30 cellular contexts compared by ENCODE assay signal in the genomic region with DNA sequence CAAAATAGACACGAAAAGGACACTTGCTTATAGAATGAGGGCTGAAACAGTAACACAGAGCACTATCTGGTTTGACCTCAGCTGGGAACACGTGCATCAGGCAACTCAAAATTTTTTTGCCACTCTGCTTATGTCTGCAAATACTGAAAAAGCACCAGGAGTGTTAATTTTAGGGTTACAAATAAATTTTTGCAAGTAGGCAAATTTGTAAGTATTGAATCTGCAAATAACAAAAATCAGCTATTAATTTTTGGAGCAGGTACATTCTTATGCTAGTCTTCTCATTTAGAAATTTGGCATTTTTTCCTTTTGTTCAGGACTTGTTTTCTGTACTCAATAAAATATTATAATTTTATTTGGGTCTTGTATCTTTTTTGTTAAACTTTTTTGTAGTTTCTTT. TPM values are rescaled to one million over a fixed set of nuclear protein-coding genes. Genes with fewer than 3 reads are reported as not detected.
DNase-seq lines count a peak whose midpoint lies in the region; ATAC-seq, FAIRE-seq and TF ChIP-seq lines count a peak whose summit lies in the region.
"Had no signal": no experiment of that assay in that cellular context is flagged by ENCODE, and none has a peak within 500 bp of the region (broad histone marks: within the 10 kb centered on the region; RNA-seq: fewer than 3 reads in every experiment).

No MANE protein-coding gene starts in this region.

- H3K4me3 ChIP-seq in HepG2 (replicated peaks in 1 of 3; ENCODE audit: insufficient read depth in 1 of 3, low read depth in 2 of 3, low read length in 3 of 3) (no peak overlapping the region), right lobe of liver (no peak overlapping the region), A549 (no peak overlapping the region)
- no peak overlapping the region for H3K4me3 ChIP-seq in CD8-positive, alpha-beta T cell (ENCODE audit: low read depth, low read length)
- H3K4me3 ChIP-seq: BLaER1, GM12878 had no signal

- no peaks in the 10 kb centered on the region for H3K4me1 ChIP-seq in HepG2 (ENCODE audit: insufficient read depth, low read length)
- no peaks in the 10 kb centered on the region for H3K4me1 ChIP-seq in right lobe of liver
- H3K4me1 ChIP-seq in A549 = no peaks in the 10 kb centered on the region
- no peaks in the 10 kb centered on the region for H3K4me1 ChIP-seq in CD8-positive, alpha-beta T cell (ENCODE audit: insufficient read depth, low read length)
- H3K4me1 ChIP-seq: BE2C, BLaER1 had no signal

- H3K4me2 ChIP-seq in HepG2 (ENCODE audit: low read depth, low read length) (no peak overlapping the region), A549 (no peak overlapping the region)
- H3K4me2 ChIP-seq: BLaER1 had no signal

- H3K9me3 ChIP-seq in HepG2 (ENCODE audit: low read length) (no peaks in the 10 kb centered on the region), right lobe of liver (no peaks in the 10 kb centered on the region), A549 (no peaks in the 10 kb centered on the region)
- H3K9me3 ChIP-seq in CD8-positive, alpha-beta T cell (ENCODE audit: low read length) = no peaks in the 10 kb centered on the region
- H3K9me3 ChIP-seq: BE2C, BLaER1 had no signal

- H3K27ac ChIP-seq in HepG2 (ENCODE audit: extremely low read length, insufficient read depth, low read length) = no peak overlapping the region
- no peak overlapping the region for H3K27ac ChIP-seq in right lobe of liver
- no peak overlapping the region for H3K27ac ChIP-seq in A549
- no peak overlapping the region for H3K27ac ChIP-seq in CD8-positive, alpha-beta T cell (ENCODE audit: low read depth, low read length)
- H3K27ac ChIP-seq: 22Rv1, BLaER1, C4-2B had no signal

- no TSS peak for BruUV-seq in HepG2 (replicated peaks; lab: Mats Ljungman, UMichigan)

- no peak for TF ChIP-seq POLR2A in HepG2 (IDR thresholded peaks at IDR 0.05; ENCODE audit: insufficient read depth in 1 of 2, low read depth in 2 of 2, low read length in 2 of 2)
- TF ChIP-seq POLR2A in right lobe of liver (IDR thresholded peaks at IDR 0.05) = no peak
- TF ChIP-seq POLR2A in A549 (IDR thresholded peaks at IDR 0.05; ENCODE audit: low read length) = no peak

- TF ChIP-seq CTCF in HepG2 (CRISPR knock-in tag; IDR thresholded peaks at IDR 0.05) = no peak
- no peak for TF ChIP-seq CTCF in right lobe of liver (IDR thresholded peaks at IDR 0.05)
- TF ChIP-seq CTCF in A549 (IDR thresholded peaks at IDR 0.05) = no peak
- TF ChIP-seq CTCF in CD8-positive, alpha-beta T cell (IDR thresholded peaks at IDR 0.05) = no peak

- H3K4me3 Mint-ChIP-seq in CD8-positive, alpha-beta T cell = no peak overlapping the region
- H3K4me3 Mint-ChIP-seq: CD4-positive, alpha-beta T cell; CD8-positive, alpha-beta memory T cell had no signal

- peaks cover 14% of the 10 kb centered on the region for H3K27me3 Mint-ChIP-seq in CD8-positive, alpha-beta T cell (ENCODE audit: low read depth)

- TF ChIP-seq RAD21 in HepG2 (CRISPR knock-in tag; IDR thresholded peaks at IDR 0.05) (no peak), A549 (conservative IDR thresholded peaks at IDR 0.05 in 1 of 2, IDR thresholded peaks at IDR 0.05 in 1 of 2) (no peak)

- H3K9ac ChIP-seq in HepG2 (ENCODE audit: insufficient read depth, low read depth, low read length) = no peak overlapping the region
- H3K9ac ChIP-seq: BLaER1 had no signal

- no peak for ATAC-seq in HepG2
- no peak for ATAC-seq in right lobe of liver
- no peak for ATAC-seq in A549
- ATAC-seq in CD8-positive, alpha-beta T cell = no peak
- ATAC-seq: GM12878 had no signal

- no peak overlapping the region for H2AFZ ChIP-seq in HepG2 (ENCODE audit: low read length)

- TF ChIP-seq EP300 in HepG2 (IDR thresholded peaks at IDR 0.05; ENCODE audit: low read depth in 2 of 2, low read length in 2 of 2) (no peak), HepG2 (CRISPR knock-in tag; IDR thresholded peaks at IDR 0.05; ENCODE audit: borderline replicate concordance) (no peak), A549 (IDR thresholded peaks at IDR 0.05) (no peak)

- POLR2A ChIA-PET in HepG2 (lab: Yijun Ruan, JAX) = no interaction called here
- POLR2A ChIA-PET in A549 (lab: Yijun Ruan, JAX) = no interaction called here
- POLR2A ChIA-PET in CD8-positive, alpha-beta T cell (lab: Charles Lee) = no interaction called here

- no peaks in the 10 kb centered on the region for H3K79me2 ChIP-seq in HepG2 (ENCODE audit: insufficient read depth, low read length)

- intact Hi-C loops in HepG2 (cut with micrococcal nuclease; ENCODE audit: unreplicated experiment) (no loop called here), right lobe of liver (cut with DNase I) (no loop called here)
- intact Hi-C loops in CD8-positive, alpha-beta T cell (cut with DNase I, micrococcal nuclease) = no loop called here

- H3K9me3 Mint-ChIP-seq in CD8-positive, alpha-beta T cell = no peaks in the 10 kb centered on the region
- H3K9me3 Mint-ChIP-seq: CD4-positive, alpha-beta T cell; CD8-positive, alpha-beta memory T cell had no signal

- H3K27ac Mint-ChIP-seq in CD8-positive, alpha-beta T cell = no peak overlapping the region
- H3K27ac Mint-ChIP-seq: CD4-positive, alpha-beta T cell; CD8-positive, alpha-beta memory T cell had no signal

- peaks cover 3% of the 10 kb centered on the region for H3K4me1 Mint-ChIP-seq in CD8-positive, alpha-beta T cell (ENCODE audit: low read depth)

- DNase-seq in HepG2 (ENCODE audit: low spot score) (no peak), right lobe of liver (no peak), A549 (ENCODE audit: low read depth in 1 of 2, low spot score in 1 of 2) (no peak), RPMI8226 (peak; percentile 23), frontal cortex (ENCODE audit: low spot score in 2 of 2) (no peak), activated T-cell treated with anti-CD3 and anti-CD28 coated beads for 4 hours (no peak)
- DNase-seq in CD8-positive, alpha-beta T cell = no peak
- DNase-seq: ACHN; BE2C; CD4-positive, alpha-beta T cell; CD8-positive, alpha-beta memory T cell; COR-L47; DMS 273 treated with DMSO at 0.1 percent for 48 hours; DMS153; DMS53; DMS79; DND-41; EL; GDM1 had no signal

- no peaks in the 10 kb centered on the region for H3K36me3 Mint-ChIP-seq in CD8-positive, alpha-beta T cell
- H3K36me3 Mint-ChIP-seq: CD8-positive, alpha-beta memory T cell had no signal

- H3K27me3 ChIP-seq in HepG2 (ENCODE audit: control insufficient read depth in 1 of 2, insufficient read depth in 2 of 2, low read length in 2 of 2) = peaks cover 0 to 1% of the 10 kb centered on the region in 2 experiments; a peak in 2 of 5 replicates
- no peaks in the 10 kb centered on the region for H3K27me3 ChIP-seq in right lobe of liver
- no peaks in the 10 kb centered on the region for H3K27me3 ChIP-seq in CD8-positive, alpha-beta T cell (ENCODE audit: insufficient read depth, low read length)
- H3K27me3 ChIP-seq: BE2C, BLaER1 had no signal

- H4K20me1 ChIP-seq in HepG2 (ENCODE audit: insufficient read depth, low read length) = no peaks in the 10 kb centered on the region
- H4K20me1 ChIP-seq: BLaER1 had no signal

- FAIRE-seq in HepG2 (lab: Jason Lieb, UNC) (peak; percentile 36), A549 (lab: Jason Lieb, UNC) (no peak), frontal cortex (lab: Jason Lieb, UNC) (peak; percentile 66)
- FAIRE-seq: GM12878, GM12892, GM18507 had no signal

- in situ Hi-C loops in HepG2 (cut with HindIII; ENCODE audit: extremely low pct_ligation_motif_present, low pct_unique_long_range_greater_than_20kb) = no loop called here

- no peaks in the 10 kb centered on the region for H3K36me3 ChIP-seq in HepG2 (replicated peaks in 1 of 2; ENCODE audit: control insufficient read depth in 1 of 2, insufficient read depth in 2 of 2, low read length in 2 of 2)
- no peaks in the 10 kb centered on the region for H3K36me3 ChIP-seq in right lobe of liver
- H3K36me3 ChIP-seq in CD8-positive, alpha-beta T cell (ENCODE audit: insufficient read depth, low read length) = no peaks in the 10 kb centered on the region
- H3K36me3 ChIP-seq: BE2C, BLaER1 had no signal

- CTCF ChIA-PET in HepG2 (lab: Yijun Ruan, JAX; ENCODE audit: low intra/inter-chr PET ratio, low total read pairs) (no interaction called here), A549 (lab: Yijun Ruan, JAX) (interaction anchor here (1.2 kb wide), 1 partner anchor 112 kb away, joined by 4 read pairs; no protein-coding TSS in a partner anchor)
- CTCF ChIA-PET in CD8-positive, alpha-beta T cell (lab: Charles Lee) = interaction anchor here (0.9 kb wide), 1 partner anchor 788 kb away, joined by 3 read pairs; no protein-coding TSS in a partner anchor

- WGBS in HepG2 (ENCODE audit: low lambda C conversion rate) = 6% methylated on average over 2 of the region's 2 CpGs
- WGBS in right lobe of liver (ENCODE audit: insufficient coverage, low coverage, low lambda C conversion rate, missing lambda C conversion rate) = 49% methylated on average over 2 of the region's 2 CpGs
- WGBS in A549 (ENCODE audit: missing lambda C conversion rate) = 3% methylated on average over 2 of the region's 2 CpGs

RNA-seq across cellular contexts. Expression of a gene that starts 29.7 kb away (rescaled TPM):
- not detected in 2 replicates for total RNA-seq in HepG2 (2016; rRNA removed; fragmentation: Illumina TruSeq; extraction: Trizol)
- not detected in 2 replicates for total RNA-seq in HepG2 (2016; cell fraction: cytosol; rRNA removed; fragmentation: Illumina TruSeq; extraction: Trizol; ENCODE audit: low read depth)
- not detected in 2 replicates for total RNA-seq in HepG2 (2016; cell fraction: insoluble cytoplasmic fraction; rRNA removed; fragmentation: Illumina TruSeq; extraction: Trizol)
- total RNA-seq in HepG2 (2016; cell fraction: membrane; rRNA removed; fragmentation: Illumina TruSeq; extraction: Trizol) = not detected in 2 replicates
- total RNA-seq in HepG2 (2016; cell fraction: nucleus; rRNA removed; fragmentation: Illumina TruSeq; extraction: Trizol) = not detected in 2 replicates
- not detected in 2 replicates for polyA plus RNA-seq in HepG2 (2011; rRNA removed)
- polyA plus RNA-seq in HepG2 (2011; cell fraction: cytosol; rRNA removed) = not detected in 2 replicates
- not detected in 2 replicates for polyA plus RNA-seq in HepG2 (2011; cell fraction: nucleus; rRNA removed)
- polyA plus RNA-seq in HepG2 (2012) = not detected in 2 replicates
- polyA plus RNA-seq in HepG2 (2016; cell fraction: cytosol; fragmentation: Illumina TruSeq; extraction: Trizol; ENCODE audit: low read depth) = not detected in 2 replicates
- polyA plus RNA-seq in HepG2 (2016; cell fraction: insoluble cytoplasmic fraction; fragmentation: Illumina TruSeq; extraction: Trizol; ENCODE audit: low read depth) = not detected in 2 replicates
- polyA plus RNA-seq in HepG2 (2016; cell fraction: membrane; fragmentation: Illumina TruSeq; extraction: Trizol; ENCODE audit: low read depth) = not detected in 2 replicates
- not detected in 2 replicates for polyA plus RNA-seq in HepG2 (2016; cell fraction: nucleus; fragmentation: Illumina TruSeq; extraction: Trizol; ENCODE audit: insufficient read depth, low read depth)
- not detected in 2 replicates for polyA minus RNA-seq in HepG2 (2011; rRNA and poly(A)+ RNA removed; ENCODE audit: low replicate concordance)
- not detected in 2 replicates for polyA minus RNA-seq in HepG2 (2011; cell fraction: cytosol; rRNA and poly(A)+ RNA removed)
- polyA minus RNA-seq in HepG2 (2011; cell fraction: nucleus; rRNA and poly(A)+ RNA removed) = not detected in 2 replicates
- not detected for total RNA-seq in right lobe of liver
- polyA plus RNA-seq in A549 (2011; rRNA removed) = not detected in 2 replicates
- not detected in 2 replicates for polyA plus RNA-seq in A549 (2012; cell fraction: cytosol; rRNA removed)
- not detected in 2 replicates for polyA plus RNA-seq in A549 (2012; cell fraction: nucleus; rRNA removed)
- not detected in 3 replicates for polyA plus RNA-seq in A549 (2017; fragmentation: RNase III; extraction: RNeasy Plus Mini Kit Qiagen cat#74134 plus additional on column Dnase treatment)
- polyA minus RNA-seq in A549 (2011; rRNA and poly(A)+ RNA removed) = not detected in 2 replicates
- not detected for total RNA-seq in frontal cortex
- not detected for total RNA-seq in CD8-positive, alpha-beta T cell
- total RNA-seq: A172; A673; CD4-positive, alpha-beta T cell; CD8-positive, alpha-beta memory T cell; Daoy; G401 had no signal
- polyA plus RNA-seq: AG04450; CD8-positive, alpha-beta memory T cell had no signal

RNA-seq across cellular contexts. Expression of a gene that starts 46.2 kb away (rescaled TPM):
- not detected in 2 replicates for total RNA-seq in HepG2 (2016; rRNA removed; fragmentation: Illumina TruSeq; extraction: Trizol)
- total RNA-seq in HepG2 (2016; cell fraction: cytosol; rRNA removed; fragmentation: Illumina TruSeq; extraction: Trizol; ENCODE audit: low read depth) = not detected in 2 replicates
- not detected in 2 replicates for total RNA-seq in HepG2 (2016; cell fraction: insoluble cytoplasmic fraction; rRNA removed; fragmentation: Illumina TruSeq; extraction: Trizol)
- total RNA-seq in HepG2 (2016; cell fraction: membrane; rRNA removed; fragmentation: Illumina TruSeq; extraction: Trizol) = not detected in 2 replicates
- total RNA-seq in HepG2 (2016; cell fraction: nucleus; rRNA removed; fragmentation: Illumina TruSeq; extraction: Trizol) = not detected in 2 replicates
- polyA plus RNA-seq in HepG2 (2011; rRNA removed) = not detected in 2 replicates
- not detected in 2 replicates for polyA plus RNA-seq in HepG2 (2011; cell fraction: cytosol; rRNA removed)
- polyA plus RNA-seq in HepG2 (2011; cell fraction: nucleus; rRNA removed) = not detected in 2 replicates
- not detected in 2 replicates for polyA plus RNA-seq in HepG2 (2012)
- polyA plus RNA-seq in HepG2 (2016; cell fraction: cytosol; fragmentation: Illumina TruSeq; extraction: Trizol; ENCODE audit: low read depth) = not detected in 2 replicates
- polyA plus RNA-seq in HepG2 (2016; cell fraction: insoluble cytoplasmic fraction; fragmentation: Illumina TruSeq; extraction: Trizol; ENCODE audit: low read depth) = not detected in 2 replicates
- not detected in 2 replicates for polyA plus RNA-seq in HepG2 (2016; cell fraction: membrane; fragmentation: Illumina TruSeq; extraction: Trizol; ENCODE audit: low read depth)
- not detected in 2 replicates for polyA plus RNA-seq in HepG2 (2016; cell fraction: nucleus; fragmentation: Illumina TruSeq; extraction: Trizol; ENCODE audit: insufficient read depth, low read depth)
- polyA minus RNA-seq in HepG2 (2011; rRNA and poly(A)+ RNA removed; ENCODE audit: low replicate concordance) = not detected in 2 replicates
- polyA minus RNA-seq in HepG2 (2011; cell fraction: cytosol; rRNA and poly(A)+ RNA removed) = not detected in 2 replicates
- not detected in 2 replicates for polyA minus RNA-seq in HepG2 (2011; cell fraction: nucleus; rRNA and poly(A)+ RNA removed)
- not detected for total RNA-seq in right lobe of liver
- not detected in 2 replicates for polyA plus RNA-seq in A549 (2011; rRNA removed)
- polyA plus RNA-seq in A549 (2012; cell fraction: cytosol; rRNA removed) = not detected in 2 replicates
- not detected in 2 replicates for polyA plus RNA-seq in A549 (2012; cell fraction: nucleus; rRNA removed)
- not detected in 3 replicates for polyA plus RNA-seq in A549 (2017; fragmentation: RNase III; extraction: RNeasy Plus Mini Kit Qiagen cat#74134 plus additional on column Dnase treatment)
- not detected in 2 replicates for polyA minus RNA-seq in A549 (2011; rRNA and poly(A)+ RNA removed)
- not detected for total RNA-seq in frontal cortex
- not detected for total RNA-seq in CD8-positive, alpha-beta T cell
- total RNA-seq: A172; A673; CD4-positive, alpha-beta T cell; CD8-positive, alpha-beta memory T cell; Daoy; G401; GM12878 had no signal
- polyA plus RNA-seq: AG04450; CD8-positive, alpha-beta memory T cell; GM12878 had no signal
